8 cellular contexts compared by ENCODE assay signal in genomic region chr7:72953901-72954562, GRCh38. TPM values are rescaled to one million over a fixed set of nuclear protein-coding genes. Genes with fewer than 3 reads are reported as not detected.
DNase-seq lines count a peak whose midpoint lies in the region; ATAC-seq and TF ChIP-seq lines count a peak whose summit lies in the region.
"Not testable (repeated sequence)": the region's sequence is repeated elsewhere in the genome, so short reads cannot be mapped to it uniquely, and the experiment has no call there.

No MANE protein-coding gene starts in this region.

- not testable (repeated sequence) for H3K27me3 Mint-ChIP-seq in activated naive CD8-positive, alpha-beta T cell treated with anti-CD3 and anti-CD28 coated beads, Interleukin-2, amount 10 ng/mL, durations not matched to agents 7 days and 5 days; natural killer cell treated with Interleukin-12 subunit alpha and Interleukin-12 subunit beta and Interleukin-15 and Interleukin-18, amount 100 ng/mL, for 72 hours

- 0 out of 2 replicates have a peak overlapping the region, but pooled peaks have one; percentile 21 for H3K4me3 ChIP-seq in IMR-90 (ENCODE audit: insufficient read depth, low read depth, low read length)
- H3K4me3 ChIP-seq in uterus, result peak overlapping the region; percentile 25 to 43

- ATAC-seq in GM18517 (IDR thresholded peaks at IDR 0.05; ENCODE audit: unreplicated experiment) (peak; percentile 51), GM21528 (IDR thresholded peaks at IDR 0.05; ENCODE audit: low FRiP score, unreplicated experiment) (peak; percentile 61), HG02981 (IDR thresholded peaks at IDR 0.05; ENCODE audit: unreplicated experiment) (peak; percentile 59), IMR-90 (ENCODE audit: low read depth) (peak; percentile 46), Right ventricle myocardium inferior (peak; percentile 15)
- peak; percentile 55 for ATAC-seq in activated naive CD8-positive, alpha-beta T cell treated with anti-CD3 and anti-CD28 coated beads, Interleukin-2, amount 10 ng/mL, durations not matched to agents 7 days and 5 days (ENCODE audit: low read depth)
- ATAC-seq in natural killer cell treated with Interleukin-12 subunit alpha and Interleukin-12 subunit beta and Interleukin-15 and Interleukin-18, amount 100 ng/mL, for 72 hours, result peak; percentile 70 to 77

- in situ Hi-C loops in IMR-90 (cut with MboI; ENCODE audit: low sequenced_read_pairs), result not testable (repeated sequence)

- not testable (repeated sequence) for H3K4me1 Mint-ChIP-seq in activated naive CD8-positive, alpha-beta T cell treated with anti-CD3 and anti-CD28 coated beads, Interleukin-2, amount 10 ng/mL, durations not matched to agents 7 days and 5 days; natural killer cell treated with Interleukin-12 subunit alpha and Interleukin-12 subunit beta and Interleukin-15 and Interleukin-18, amount 100 ng/mL, for 72 hours (ENCODE audit: low read depth in 2 of 2)

- H3K36me3 Mint-ChIP-seq in activated naive CD8-positive, alpha-beta T cell treated with anti-CD3 and anti-CD28 coated beads, Interleukin-2, amount 10 ng/mL, durations not matched to agents 7 days and 5 days; natural killer cell treated with Interleukin-12 subunit alpha and Interleukin-12 subunit beta and Interleukin-15 and Interleukin-18, amount 100 ng/mL, for 72 hours: not testable (repeated sequence)

- not testable (repeated sequence) for H3K14ac ChIP-seq in IMR-90 (replicated peaks; ENCODE audit: low read depth, low read length)

- H3K27ac Mint-ChIP-seq in activated naive CD8-positive, alpha-beta T cell treated with anti-CD3 and anti-CD28 coated beads, Interleukin-2, amount 10 ng/mL, durations not matched to agents 7 days and 5 days; natural killer cell treated with Interleukin-12 subunit alpha and Interleukin-12 subunit beta and Interleukin-15 and Interleukin-18, amount 100 ng/mL, for 72 hours: not testable (repeated sequence)

- not testable (repeated sequence) for H4K20me1 ChIP-seq in IMR-90 (ENCODE audit: insufficient read depth, low read length)

- H4K5ac ChIP-seq in IMR-90 (ENCODE audit: low read depth, low read length), result not testable (repeated sequence)

- dilution Hi-C loops in IMR-90 (cut with HindIII; ENCODE audit: low sequenced_read_pairs, unreplicated experiment), result not testable (repeated sequence)

- CTCF ChIA-PET in IMR-90 (lab: Yijun Ruan, JAX), result not testable (repeated sequence)

- not testable (repeated sequence) for H2BK20ac ChIP-seq in IMR-90 (ENCODE audit: low read depth, low read length)

- not testable (repeated sequence) for H3K56ac ChIP-seq in IMR-90 (ENCODE audit: extremely low read depth, insufficient read depth, low read length)

- H2AK9ac ChIP-seq in IMR-90 (replicated peaks; ENCODE audit: low read depth, low read length, poor library complexity), result not testable (repeated sequence)

- not testable (repeated sequence) for DNase-seq in IMR-90; activated naive CD8-positive, alpha-beta T cell treated with anti-CD3 and anti-CD28 coated beads, Interleukin-2, amount 10 ng/mL, durations not matched to agents 7 days and 5 days; Right ventricle myocardium inferior (ENCODE audit: missing footprints); natural killer cell treated with Interleukin-12 subunit alpha and Interleukin-12 subunit beta and Interleukin-15 and Interleukin-18, amount 100 ng/mL, for 72 hours (ENCODE audit: low spot score); uterus

- POLR2A ChIA-PET in IMR-90 (lab: Charles Lee; ENCODE audit: unreplicated experiment); activated naive CD8-positive, alpha-beta T cell treated with anti-CD3 and anti-CD28 coated beads, Interleukin-2, amount 10 ng/mL, durations not matched to agents 7 days and 5 days (lab: Charles Lee): not testable (repeated sequence)

- not testable (repeated sequence) for H2BK5ac ChIP-seq in IMR-90 (ENCODE audit: low read depth, low read length, poor library complexity, severe bottlenecking)

- H4K8ac ChIP-seq in IMR-90 (ENCODE audit: low read depth in 2 of 2, low read length in 2 of 2), result not testable (repeated sequence)

- not testable (repeated sequence) for H3K4me3 Mint-ChIP-seq in activated naive CD8-positive, alpha-beta T cell treated with anti-CD3 and anti-CD28 coated beads, Interleukin-2, amount 10 ng/mL, durations not matched to agents 7 days and 5 days; natural killer cell treated with Interleukin-12 subunit alpha and Interleukin-12 subunit beta and Interleukin-15 and Interleukin-18, amount 100 ng/mL, for 72 hours

- H3K27me3 ChIP-seq in IMR-90 (ENCODE audit: control insufficient read depth, insufficient read depth, low read length); uterus: not testable (repeated sequence)

- not testable (repeated sequence) for H3K18ac ChIP-seq in IMR-90 (ENCODE audit: low read depth, low read length)

- no CpG with 5 or more reads among the region's 43 CpGs for WGBS in IMR-90 (ENCODE audit: extremely low coverage in 2 of 2, insufficient read length in 1 of 2), 2 experiments

- intact Hi-C loops in IMR-90 (cut with micrococcal nuclease); Right ventricle myocardium inferior (cut with DNase I); uterus (cut with DNase I; ENCODE audit: low total_unique reads): not testable (repeated sequence)

- not testable (repeated sequence) for H3K27ac ChIP-seq in IMR-90 (ENCODE audit: insufficient read depth, low read length); uterus

- BruUV-seq in IMR-90 (replicated peaks; lab: Mats Ljungman, UMichigan), result TSS peak; percentile 73

- not testable (repeated sequence) for H3K4me1 ChIP-seq in IMR-90 (ENCODE audit: control insufficient read depth, insufficient read depth, low read length); uterus

- H2AFZ ChIP-seq in IMR-90 (replicated peaks; ENCODE audit: low read length, poor library complexity), result not testable (repeated sequence)

- not testable (repeated sequence) for H3K4ac ChIP-seq in IMR-90 (ENCODE audit: low read depth, low read length)

- H3K36me3 ChIP-seq in IMR-90 (ENCODE audit: control insufficient read depth, insufficient read depth, low read length); uterus: not testable (repeated sequence)

- H3K23ac ChIP-seq in IMR-90 (ENCODE audit: low read depth, low read length), result not testable (repeated sequence)

- not testable (repeated sequence) for H3K9me3 ChIP-seq in IMR-90 (ENCODE audit: control insufficient read depth, insufficient read depth, low read length); uterus

- not testable (repeated sequence) for H3K9me1 ChIP-seq in IMR-90 (ENCODE audit: insufficient read depth, low read length)

- H3K9me3 Mint-ChIP-seq in activated naive CD8-positive, alpha-beta T cell treated with anti-CD3 and anti-CD28 coated beads, Interleukin-2, amount 10 ng/mL, durations not matched to agents 7 days and 5 days; natural killer cell treated with Interleukin-12 subunit alpha and Interleukin-12 subunit beta and Interleukin-15 and Interleukin-18, amount 100 ng/mL, for 72 hours: not testable (repeated sequence)

- not testable (repeated sequence) for H4K91ac ChIP-seq in IMR-90 (ENCODE audit: insufficient read depth, low read depth, low read length)

- not testable (repeated sequence) for H2AK5ac ChIP-seq in IMR-90 (ENCODE audit: low read depth, low read length)

- peak overlapping the region; percentile 65 for H3K4me2 ChIP-seq in IMR-90 (ENCODE audit: low read depth, low read length)

- H2BK15ac ChIP-seq in IMR-90 (ENCODE audit: low read depth, low read length), result not testable (repeated sequence)

- TF ChIP-seq CTCF in IMR-90 (conservative IDR thresholded peaks at IDR 0.05; ENCODE audit: low read depth, low read length); uterus (IDR thresholded peaks at IDR 0.05): not testable (repeated sequence)

- not testable (repeated sequence) for H2BK120ac ChIP-seq in IMR-90 (ENCODE audit: low read depth, low read length)

- H3K79me1 ChIP-seq in IMR-90 (ENCODE audit: low read depth in 1 of 2, low read length in 2 of 2), result not testable (repeated sequence)

- not testable (repeated sequence) for TF ChIP-seq RAD21 in IMR-90 (IDR thresholded peaks at IDR 0.05; ENCODE audit: low read length)

- not testable (repeated sequence) for TF ChIP-seq POLR2A in IMR-90 (IDR thresholded peaks at IDR 0.05; ENCODE audit: low read depth, low read length); uterus (IDR thresholded peaks at IDR 0.05)

- not testable (repeated sequence) for H3K9ac ChIP-seq in IMR-90 (ENCODE audit: low read depth, low read length)

RNA-seq across cellular contexts. Expression of gene TRIM74, which starts 15.2 kb away (rescaled TPM):
- total RNA-seq in IMR-90 (2012; rRNA removed), result not detected in 2 replicates
- polyA plus RNA-seq in IMR-90 (2012; rRNA removed), result 0.11 and 0.17 TPM in 2 replicates
- polyA plus RNA-seq in IMR-90 (2012; cell fraction: cytosol; rRNA removed), result 0.03 and 0.04 TPM in 2 replicates
- polyA plus RNA-seq in IMR-90 (2012; cell fraction: nucleus; rRNA removed; ENCODE audit: low replicate concordance), result 0.52 and 0.57 TPM in 2 replicates
- 1 to 10 TPM; 1.6 to 2.5 TPM for total RNA-seq in activated naive CD8-positive, alpha-beta T cell treated with anti-CD3 and anti-CD28 coated beads, Interleukin-2, amount 10 ng/mL, durations not matched to agents 7 days and 5 days
- 0.81 TPM for total RNA-seq in Right ventricle myocardium inferior
- under 1 TPM in 1 of 2 donors, not detected in 1; 0.78 TPM for total RNA-seq in natural killer cell treated with Interleukin-12 subunit alpha and Interleukin-12 subunit beta and Interleukin-15 and Interleukin-18, amount 100 ng/mL, for 72 hours
- 1 to 10 TPM in 2 of 4 donors, not detected in 2; 1.7 to 2.9 TPM for total RNA-seq in uterus

RNA-seq across cellular contexts. Expression of gene POM121, which starts 29.1 kb away (rescaled TPM):
- 1.8 and 2.2 TPM in 2 replicates for total RNA-seq in IMR-90 (2012; rRNA removed)
- polyA plus RNA-seq in IMR-90 (2012; rRNA removed), result 14.4 and 15.5 TPM in 2 replicates
- 10.4 and 11.0 TPM in 2 replicates for polyA plus RNA-seq in IMR-90 (2012; cell fraction: cytosol; rRNA removed)
- polyA plus RNA-seq in IMR-90 (2012; cell fraction: nucleus; rRNA removed; ENCODE audit: low replicate concordance), result 34.5 and 38.7 TPM in 2 replicates
- total RNA-seq in activated naive CD8-positive, alpha-beta T cell treated with anti-CD3 and anti-CD28 coated beads, Interleukin-2, amount 10 ng/mL, durations not matched to agents 7 days and 5 days, result 10 to 100 TPM; 58.2 to 60.9 TPM
- 15.5 TPM for total RNA-seq in Right ventricle myocardium inferior
- total RNA-seq in natural killer cell treated with Interleukin-12 subunit alpha and Interleukin-12 subunit beta and Interleukin-15 and Interleukin-18, amount 100 ng/mL, for 72 hours, result 100 to 1,000 TPM in 1 of 2 donors, 10 to 100 TPM in 1; 67.4 to 114 TPM
- total RNA-seq in uterus, result 10 to 100 TPM in 2 of 4 donors, 1 to 10 TPM in 2; 5.3 to 42.9 (median 10.3) TPM

Comparison
In these comparisons a context has a peak if more than half of its experiments do, and no peak if none do; other contexts are left out.
1. ATAC-seq: peak in every context shown above with its lines; median percentile 74 in natural killer cell treated with Interleukin-12 subunit alpha and Interleukin-12 subunit beta and Interleukin-15 and Interleukin-18, amount 100 ng/mL, for 72 hours; 61 in GM21528; 59 in HG02981; 55 in activated naive CD8-positive, alpha-beta T cell treated with anti-CD3 and anti-CD28 coated beads, Interleukin-2, amount 10 ng/mL, durations not matched to agents 7 days and 5 days; 51 in GM18517; 46 in IMR-90; 15 in Right ventricle myocardium inferior.